10 cellular contexts compared by ENCODE assay signal in the genomic region with DNA sequence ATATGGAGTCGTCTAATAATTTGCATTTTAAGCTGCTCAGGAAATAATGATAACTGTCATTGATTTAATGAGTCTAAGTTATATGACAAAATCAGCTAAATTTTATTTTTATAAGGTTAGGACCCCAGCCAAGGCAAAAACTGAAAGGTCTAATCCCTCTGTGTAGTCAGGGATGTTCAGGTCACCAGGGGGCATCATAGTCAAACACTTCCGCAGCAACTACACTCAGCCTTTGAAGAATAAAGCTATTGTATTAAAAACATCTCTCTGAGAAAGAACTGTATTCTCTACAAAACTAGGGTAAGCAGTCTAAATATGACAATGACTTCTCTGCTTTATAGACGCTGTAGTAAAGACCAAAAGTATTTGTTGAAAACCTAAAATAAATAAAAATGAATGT. TPM values are rescaled to one million over a fixed set of nuclear protein-coding genes. Genes with fewer than 3 reads are reported as not detected.
DNase-seq lines count a peak whose midpoint lies in the region; ATAC-seq and TF ChIP-seq lines count a peak whose summit lies in the region.
"Had no signal": no experiment of that assay in that cellular context is flagged by ENCODE, and none has a peak within 500 bp of the region (broad histone marks: within the 10 kb centered on the region; RNA-seq: fewer than 3 reads in every experiment).

No MANE protein-coding gene starts in this region.

- H3K4me3 ChIP-seq in AG09309 (ENCODE audit: control insufficient read depth, low read depth, low read length) (no peak overlapping the region), H7 (ENCODE audit: insufficient read depth, low read depth, low read length) (no peak overlapping the region)
- H3K4me3 ChIP-seq: ascending aorta had no signal

- no peak overlapping the region for H3K27ac Mint-ChIP-seq in glutamatergic neuron (ENCODE audit: unreplicated experiment)
- no peak overlapping the region for H3K27ac Mint-ChIP-seq in activated naive CD8-positive, alpha-beta T cell treated with anti-CD3 and anti-CD28 coated beads, Interleukin-2, amount 50 U/mL, for 24 hours
- H3K27ac Mint-ChIP-seq: T-cell had no signal

- no peaks in the 10 kb centered on the region for H3K4me1 Mint-ChIP-seq in glutamatergic neuron (ENCODE audit: low read depth, unreplicated experiment)
- H3K4me1 Mint-ChIP-seq in activated naive CD8-positive, alpha-beta T cell treated with anti-CD3 and anti-CD28 coated beads, Interleukin-2, amount 50 U/mL, for 24 hours, result no peaks in the 10 kb centered on the region
- H3K4me1 Mint-ChIP-seq: T-cell had no signal

- H3K27me3 ChIP-seq in H7 (ENCODE audit: control insufficient read depth, insufficient read depth, low read length), result no peaks in the 10 kb centered on the region
- H3K27me3 ChIP-seq: ascending aorta had no signal

- H3K27me3 Mint-ChIP-seq in glutamatergic neuron (ENCODE audit: unreplicated experiment), result peaks cover 2% of the 10 kb centered on the region
- H3K27me3 Mint-ChIP-seq in activated naive CD8-positive, alpha-beta T cell treated with anti-CD3 and anti-CD28 coated beads, Interleukin-2, amount 50 U/mL, for 24 hours, result no peaks in the 10 kb centered on the region
- H3K27me3 Mint-ChIP-seq: T-cell had no signal

- H3K36me3 Mint-ChIP-seq in glutamatergic neuron (ENCODE audit: unreplicated experiment), result no peaks in the 10 kb centered on the region
- peaks cover 18% of the 10 kb centered on the region for H3K36me3 Mint-ChIP-seq in activated naive CD8-positive, alpha-beta T cell treated with anti-CD3 and anti-CD28 coated beads, Interleukin-2, amount 50 U/mL, for 24 hours (ENCODE audit: low read depth)

- H3K9me3 Mint-ChIP-seq in glutamatergic neuron (ENCODE audit: unreplicated experiment), result peaks cover 1% of the 10 kb centered on the region
- no peaks in the 10 kb centered on the region for H3K9me3 Mint-ChIP-seq in activated naive CD8-positive, alpha-beta T cell treated with anti-CD3 and anti-CD28 coated beads, Interleukin-2, amount 50 U/mL, for 24 hours
- H3K9me3 Mint-ChIP-seq: T-cell had no signal

- H3K36me3 ChIP-seq in H7 (replicated peaks; ENCODE audit: control insufficient read depth, insufficient read depth, low read length), result peaks cover 20% of the 10 kb centered on the region

- ATAC-seq in HG03442 (IDR thresholded peaks at IDR 0.05; ENCODE audit: unreplicated experiment), result no peak
- no peak for ATAC-seq in activated naive CD8-positive, alpha-beta T cell treated with anti-CD3 and anti-CD28 coated beads, Interleukin-2, amount 50 U/mL, for 24 hours
- ATAC-seq: T-cell had no signal

- DNase-seq in AG09309 (ENCODE audit: low read depth) (no peak), H7 (peak; percentile 61), SW480 (ENCODE audit: low spot score) (peak; percentile 20), glutamatergic neuron (peak; percentile 35), UCSD-AML1 (lab: John Stamatoyannopoulos, UW; ENCODE audit: unreplicated experiment) (no peak), NCI-H2107 (lab: John Stamatoyannopoulos, UW) (no peak)
- DNase-seq in activated naive CD8-positive, alpha-beta T cell treated with anti-CD3 and anti-CD28 coated beads, Interleukin-2, amount 50 U/mL, for 24 hours, result no peak

- TF ChIP-seq CTCF in AG09309 (IDR thresholded peaks at IDR 0.05; ENCODE audit: control insufficient read depth, insufficient read depth, low read depth, low read length, missing control alignments), result peak; percentile 8
- peak; percentile 55 for TF ChIP-seq CTCF in glutamatergic neuron (IDR thresholded peaks at IDR 0.05; ENCODE audit: partially characterized antibody, unreplicated experiment)

- H3K4me3 Mint-ChIP-seq in glutamatergic neuron (ENCODE audit: unreplicated experiment), result no peak overlapping the region
- H3K4me3 Mint-ChIP-seq in activated naive CD8-positive, alpha-beta T cell treated with anti-CD3 and anti-CD28 coated beads, Interleukin-2, amount 50 U/mL, for 24 hours, result no peak overlapping the region
- H3K4me3 Mint-ChIP-seq: T-cell had no signal

RNA-seq across cellular contexts. Expression of a gene that starts 15.0 kb away (rescaled TPM):
- total RNA-seq in H7 (2014; rRNA removed; shearing (Covaris generic)), result 35.8 and 35.9 TPM in 2 replicates
- total RNA-seq in glutamatergic neuron (ENCODE audit: unreplicated experiment), result 49.5 TPM

RNA-seq across cellular contexts. Expression of a gene that starts 25.8 kb away (rescaled TPM):
- 2.8 and 4.6 TPM in 2 replicates for total RNA-seq in H7 (2014; rRNA removed; shearing (Covaris generic))
- 4.7 TPM for total RNA-seq in glutamatergic neuron (ENCODE audit: unreplicated experiment)

Comparison
In these comparisons a context has a peak if more than half of its experiments do, and no peak if none do; other contexts are left out.
1. DNase-seq: peak in H7 (single experiment), SW480 (single experiment) and glutamatergic neuron (single experiment); none in AG09309 (single experiment), UCSD-AML1 (single experiment), NCI-H2107 (single experiment) and activated naive CD8-positive, alpha-beta T cell treated with anti-CD3 and anti-CD28 coated beads, Interleukin-2, amount 50 U/mL, for 24 hours (single experiment).